ENCODE assay signal across 8 cellular contexts in the genomic region with DNA sequence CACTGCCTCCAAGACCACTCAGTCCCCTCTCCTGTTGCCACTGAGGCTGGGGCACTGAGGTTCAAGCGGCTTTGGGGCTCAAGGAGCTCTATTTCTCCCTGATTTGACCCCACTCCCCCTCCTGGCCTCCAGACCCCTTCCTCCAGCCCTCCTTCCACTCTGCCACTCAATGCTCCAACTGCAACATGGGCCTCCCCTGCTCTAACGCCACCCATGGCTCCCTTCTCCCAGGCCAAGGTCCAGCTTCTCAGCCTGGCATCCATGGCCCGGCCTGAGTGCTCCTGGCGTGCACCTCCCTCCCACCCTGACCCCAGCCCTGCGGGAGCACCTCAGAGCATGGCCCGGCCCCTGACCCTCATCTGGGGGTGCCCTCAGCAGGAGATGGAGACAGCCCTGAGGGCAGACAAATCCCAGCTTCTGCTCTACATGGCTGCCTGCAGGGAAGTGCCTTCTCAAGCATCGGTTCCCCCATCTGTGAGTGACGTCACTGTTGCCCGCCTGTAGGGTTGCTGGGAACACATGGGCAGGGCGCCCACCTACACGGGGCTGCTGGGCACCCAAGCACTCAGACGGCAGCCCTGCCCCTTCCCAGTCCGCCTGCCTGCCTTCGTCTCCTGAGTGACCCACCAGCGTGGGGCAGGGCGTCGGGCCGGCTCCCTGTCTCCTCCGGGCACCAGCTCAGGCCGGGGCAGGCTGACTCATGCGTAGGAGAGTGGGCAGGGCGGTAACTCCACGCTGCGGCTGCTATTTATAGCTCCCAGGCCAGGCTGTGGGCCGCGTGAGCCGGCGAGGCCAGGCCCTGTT. TPM values are rescaled to one million over a fixed set of nuclear protein-coding genes. Genes with fewer than 3 reads are reported as not detected.
DNase-seq lines count a peak whose midpoint lies in the region; ATAC-seq and TF ChIP-seq lines count a peak whose summit lies in the region.

No MANE protein-coding gene starts in this region.

- H3K4me2 ChIP-seq in BLaER1 treated with 17β-estradiol and CSF1 and Interleukin-3, amounts not matched to agents 10 nM and 100 nM = peak overlapping the region; percentile 92 to 99 (median 98)

- no peak overlapping the region for H3K27ac Mint-ChIP-seq in neural crest cell (ENCODE audit: unreplicated experiment)

- H3K27me3 ChIP-seq in BLaER1 treated with 17β-estradiol and CSF1 and Interleukin-3, amounts not matched to agents 10 nM and 100 nM = peaks cover 0 to 19% (median 0%) of the 10 kb centered on the region in 11 experiments; a peak in 9 of 22 replicates
- H3K27me3 ChIP-seq in esophagus (ENCODE audit: control insufficient read depth in 1 of 2, insufficient read depth in 2 of 2, low read length in 2 of 2) (peaks cover 0 to 3% of the 10 kb centered on the region in 2 donors), spleen (replicated peaks in 1 of 7) (peaks cover 0 to 94% (median 30%) of the 10 kb centered on the region in 7 donors)

- H3K4me1 ChIP-seq in BLaER1 treated with 17β-estradiol and CSF1 and Interleukin-3, amounts not matched to agents 10 nM and 100 nM = peaks cover 46 to 83% (median 76%) of the 10 kb centered on the region in 10 experiments
- H3K4me1 ChIP-seq in esophagus (ENCODE audit: control insufficient read depth in 2 of 2, insufficient read depth in 2 of 2, low read length in 1 of 2) (peaks cover 11 to 15% of the 10 kb centered on the region in 2 donors), spleen (peaks cover 0 to 71% (median 36%) of the 10 kb centered on the region in 6 donors)

- WGBS in esophagus, 2 donors = 29 to 31% methylated on average over 26 to 28 of the region's 28 CpGs
- 56 to 77% (median 71%) methylated on average over 16 to 28 of the region's 28 CpGs for WGBS in spleen, 5 donors

- no peaks in the 10 kb centered on the region for H3K36me3 Mint-ChIP-seq in neural crest cell (ENCODE audit: low read depth)

- H3K4me1 Mint-ChIP-seq in neural crest cell = peaks cover 11% of the 10 kb centered on the region

- TF ChIP-seq CTCF in neural crest cell (conservative IDR thresholded peaks at IDR 0.05) (no peak), spleen (IDR thresholded peaks at IDR 0.05 in 8 of 11, conservative IDR thresholded peaks at IDR 0.05 in 3 of 11) (no peak)

- DNase-seq in OCI-M1 (lab: John Stamatoyannopoulos, UW) = peak; percentile 57
- DNase-seq in neural crest cell (ENCODE audit: low read depth, low spot score) = no peak
- no peak for DNase-seq in HPDE6-E6E7 (ENCODE audit: extremely low spot score)
- no peak for DNase-seq in NCI-H69 (lab: John Stamatoyannopoulos, UW)
- no peak for DNase-seq in spleen

- peak overlapping the region in 7 of 11 experiments; percentile 5 to 58 (median 44); a peak in 9 of 22 replicates for H3K27ac ChIP-seq in BLaER1 treated with 17β-estradiol and CSF1 and Interleukin-3, amounts not matched to agents 10 nM and 100 nM
- H3K27ac ChIP-seq in esophagus (ENCODE audit: low read depth in 2 of 2, low read length in 1 of 2) (peak overlapping the region; percentile 17 to 28), spleen (peak overlapping the region in 2 of 8 donors; percentile 0 to 24)

- peaks cover 0 to 43% (median 17%) of the 10 kb centered on the region in 11 experiments; a peak in 16 of 22 replicates for H4K20me1 ChIP-seq in BLaER1 treated with 17β-estradiol and CSF1 and Interleukin-3, amounts not matched to agents 10 nM and 100 nM

- ATAC-seq in GM19467 (IDR thresholded peaks at IDR 0.05; ENCODE audit: unreplicated experiment) = no peak

- TF ChIP-seq POLR2A in spleen (IDR thresholded peaks at IDR 0.05) = no peak

- H3K27me3 Mint-ChIP-seq in neural crest cell (ENCODE audit: low read depth) = peaks cover 41% of the 10 kb centered on the region

- no peaks in the 10 kb centered on the region for H3K9me3 Mint-ChIP-seq in neural crest cell

- H3K4me3 Mint-ChIP-seq in neural crest cell = peak overlapping the region; percentile 34

- peak overlapping the region in 10 of 11 experiments; percentile 18 to 59 (median 48); a peak in 12 of 22 replicates for H3K9ac ChIP-seq in BLaER1 treated with 17β-estradiol and CSF1 and Interleukin-3, amounts not matched to agents 10 nM and 100 nM

- H3K4me3 ChIP-seq in BLaER1 treated with 17β-estradiol and CSF1 and Interleukin-3, amounts not matched to agents 10 nM and 100 nM = peak overlapping the region in 2 of 10 experiments; percentile 6; a peak in 4 of 20 replicates
- H3K4me3 ChIP-seq in esophagus (ENCODE audit: low read depth in 1 of 2, low read length in 2 of 2) (no peak overlapping the region), spleen (no peak overlapping the region)

- H3K9me3 ChIP-seq in BLaER1 treated with 17β-estradiol and CSF1 and Interleukin-3, amounts not matched to agents 10 nM and 100 nM (replicated peaks in 1 of 11) = no peaks in the 10 kb centered on the region
- H3K9me3 ChIP-seq in esophagus (ENCODE audit: control insufficient read depth in 2 of 2, insufficient read depth in 1 of 2, low read depth in 1 of 2, low read length in 1 of 2) = no peaks in the 10 kb centered on the region
- H3K9me3 ChIP-seq in spleen = no peaks in the 10 kb centered on the region

- peaks cover 0 to 14% (median 6%) of the 10 kb centered on the region in 11 experiments; a peak in 16 of 22 replicates for H3K36me3 ChIP-seq in BLaER1 treated with 17β-estradiol and CSF1 and Interleukin-3, amounts not matched to agents 10 nM and 100 nM
- H3K36me3 ChIP-seq in esophagus (ENCODE audit: control insufficient read depth in 2 of 2, insufficient read depth in 2 of 2, low read length in 1 of 2) (no peaks in the 10 kb centered on the region), spleen (no peaks in the 10 kb centered on the region)

- intact Hi-C loops in spleen (cut with DNase I; ENCODE audit: low total_unique reads) = no loop called here

RNA-seq across cellular contexts. Expression of a gene that starts 1.6 kb away (rescaled TPM):
- polyA plus RNA-seq in esophagus = 1 to 10 TPM; 1.2 to 1.9 TPM
- 19.9 and 24.4 TPM in 2 replicates for total RNA-seq in neural crest cell
- total RNA-seq in spleen = 1 to 10 TPM; 2.5 to 5.6 (median 3.5) TPM
- 10 to 100 TPM in 1 of 3 donors, 1 to 10 TPM in 2; 1.3 to 17.1 (median 3.6) TPM for polyA plus RNA-seq in spleen

RNA-seq across cellular contexts. Expression of a gene that starts 17.1 kb away (rescaled TPM):
- 10 to 100 TPM; 13.0 to 19.8 TPM for polyA plus RNA-seq in esophagus
- total RNA-seq in neural crest cell = 43.0 and 43.1 TPM in 2 replicates
- total RNA-seq in spleen = 10 to 100 TPM; 20.3 to 33.3 (median 26.7) TPM
- 10 to 100 TPM; 19.1 to 42.6 (median 29.3) TPM for polyA plus RNA-seq in spleen

RNA-seq across cellular contexts. Expression of a gene that starts 20.2 kb away (rescaled TPM):
- polyA plus RNA-seq in esophagus (1 to 10 TPM; 1.2 to 2.4 TPM), spleen (10 to 100 TPM; 17.3 to 34.6 (median 17.9) TPM)
- total RNA-seq in neural crest cell (13.9 and 15.1 TPM in 2 replicates), spleen (10 to 100 TPM; 17.2 to 27.5 (median 19.4) TPM)
